In the genomic region with DNA sequence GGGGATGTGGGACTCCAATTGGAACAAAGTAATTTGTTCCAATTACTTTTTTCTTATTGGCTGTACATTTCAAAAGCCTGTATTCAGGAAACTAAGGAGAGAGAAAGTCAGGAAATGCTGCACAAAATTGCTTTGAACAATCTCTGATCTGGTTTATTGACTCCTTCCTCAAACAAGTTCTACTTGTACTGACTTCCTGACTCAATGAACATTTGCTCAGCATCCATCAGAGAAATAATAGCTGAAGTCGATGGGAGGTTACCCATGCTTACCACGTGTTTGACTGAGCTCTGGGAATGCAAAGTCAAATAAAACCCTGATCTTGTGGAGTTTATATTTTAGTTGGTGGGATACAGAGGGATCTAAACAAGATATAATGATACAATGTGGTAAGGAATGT, we compare ENCODE assay signal across 14 cellular contexts.
"Had no signal": no experiment of that assay in that cellular context is flagged by ENCODE, and none has a peak within 500 bp of the region (broad histone marks: within the 10 kb centered on the region; RNA-seq: fewer than 3 reads in every experiment).

No MANE protein-coding gene starts in this region.

- H3K9me3 ChIP-seq: ascending aorta, thyroid gland had no signal

- H3K27ac Mint-ChIP-seq: activated CD4-positive, alpha-beta T cell treated with anti-CD3 and anti-CD28 coated beads, Interleukin-2, amount 10 ng/mL, durations not matched to agents 7 days and 5 days; activated naive CD8-positive, alpha-beta T cell treated with anti-CD3 and anti-CD28 coated beads, Interleukin-2, amount 50 U/mL, for 24 hours; activated T-helper 1 cell treated with anti-CD3 and anti-CD28 coated beads, Interleukin-12 subunit alpha, Interleukin-12 subunit beta, Interleukin-2, Interleukin-4 antibody, amounts not matched to agents 30 ng/mL and 10 ng/mL and 1 ng/mL, durations not matched to agents 14 hours and 24 hours and 36 hours; stimulated activated memory B cell treated with anti-CD40 and anti-IgM and Interleukin-4, amounts not matched to agents 10 μg/mL and 1 μg/mL and 100 μg/mL, for 72 hours had no signal

- H3K9ac ChIP-seq: parathyroid adenoma had no signal

- H3K4me3 ChIP-seq: ascending aorta, dorsolateral prefrontal cortex, heart right ventricle, lung, thyroid gland had no signal

- H3K4me3 Mint-ChIP-seq: activated CD4-positive, alpha-beta T cell treated with anti-CD3 and anti-CD28 coated beads, Interleukin-2, amount 10 ng/mL, durations not matched to agents 7 days and 5 days; activated naive CD8-positive, alpha-beta T cell treated with anti-CD3 and anti-CD28 coated beads, Interleukin-2, amount 50 U/mL, for 24 hours; activated T-helper 1 cell treated with anti-CD3 and anti-CD28 coated beads, Interleukin-12 subunit alpha, Interleukin-12 subunit beta, Interleukin-2, Interleukin-4 antibody, amounts not matched to agents 30 ng/mL and 10 ng/mL and 1 ng/mL, durations not matched to agents 14 hours and 24 hours and 36 hours; stimulated activated memory B cell treated with anti-CD40 and anti-IgM and Interleukin-4, amounts not matched to agents 10 μg/mL and 1 μg/mL and 100 μg/mL, for 72 hours had no signal

- DNase-seq: activated CD4-positive, alpha-beta T cell treated with anti-CD3 and anti-CD28 coated beads, Interleukin-2, amount 10 ng/mL, durations not matched to agents 7 days and 5 days; activated naive CD4-positive, alpha-beta T cell; activated naive CD8-positive, alpha-beta T cell treated with anti-CD3 and anti-CD28 coated beads, Interleukin-2, amount 50 U/mL, for 24 hours; dorsolateral prefrontal cortex; heart right ventricle; left colon; midbrain; stimulated activated CD4-positive, alpha-beta T cell treated with anti-CD3 and anti-CD28 coated beads, Interleukin-12 subunit alpha, Interleukin-12 subunit beta, amount 100 ng/mL, for 4 hours; thyroid gland had no signal

- H3K27ac ChIP-seq: ascending aorta, dorsolateral prefrontal cortex, heart right ventricle, parathyroid adenoma, thyroid gland had no signal

- H3K27me3 ChIP-seq: ascending aorta, thyroid gland had no signal

- H3K36me3 Mint-ChIP-seq: stimulated activated memory B cell treated with anti-CD40 and anti-IgM and Interleukin-4, amounts not matched to agents 10 μg/mL and 1 μg/mL and 100 μg/mL, for 72 hours had no signal

- H3K4me1 ChIP-seq: heart right ventricle, thyroid gland had no signal

- H3K27me3 Mint-ChIP-seq: activated CD4-positive, alpha-beta T cell treated with anti-CD3 and anti-CD28 coated beads, Interleukin-2, amount 10 ng/mL, durations not matched to agents 7 days and 5 days had no signal

- H3K36me3 ChIP-seq: ascending aorta, heart right ventricle, thyroid gland had no signal

- H2AFZ ChIP-seq: parathyroid adenoma had no signal

- H3K79me2 ChIP-seq: parathyroid adenoma had no signal

- H3K4me1 Mint-ChIP-seq: stimulated activated memory B cell treated with anti-CD40 and anti-IgM and Interleukin-4, amounts not matched to agents 10 μg/mL and 1 μg/mL and 100 μg/mL, for 72 hours had no signal

- ATAC-seq: activated naive CD8-positive, alpha-beta T cell treated with anti-CD3 and anti-CD28 coated beads, Interleukin-2, amount 50 U/mL, for 24 hours; heart right ventricle; stimulated activated memory B cell treated with anti-CD40 and anti-IgM and Interleukin-4, amounts not matched to agents 10 μg/mL and 1 μg/mL and 100 μg/mL, for 72 hours had no signal
